8 cellular contexts compared by ENCODE assay signal in the genomic region with DNA sequence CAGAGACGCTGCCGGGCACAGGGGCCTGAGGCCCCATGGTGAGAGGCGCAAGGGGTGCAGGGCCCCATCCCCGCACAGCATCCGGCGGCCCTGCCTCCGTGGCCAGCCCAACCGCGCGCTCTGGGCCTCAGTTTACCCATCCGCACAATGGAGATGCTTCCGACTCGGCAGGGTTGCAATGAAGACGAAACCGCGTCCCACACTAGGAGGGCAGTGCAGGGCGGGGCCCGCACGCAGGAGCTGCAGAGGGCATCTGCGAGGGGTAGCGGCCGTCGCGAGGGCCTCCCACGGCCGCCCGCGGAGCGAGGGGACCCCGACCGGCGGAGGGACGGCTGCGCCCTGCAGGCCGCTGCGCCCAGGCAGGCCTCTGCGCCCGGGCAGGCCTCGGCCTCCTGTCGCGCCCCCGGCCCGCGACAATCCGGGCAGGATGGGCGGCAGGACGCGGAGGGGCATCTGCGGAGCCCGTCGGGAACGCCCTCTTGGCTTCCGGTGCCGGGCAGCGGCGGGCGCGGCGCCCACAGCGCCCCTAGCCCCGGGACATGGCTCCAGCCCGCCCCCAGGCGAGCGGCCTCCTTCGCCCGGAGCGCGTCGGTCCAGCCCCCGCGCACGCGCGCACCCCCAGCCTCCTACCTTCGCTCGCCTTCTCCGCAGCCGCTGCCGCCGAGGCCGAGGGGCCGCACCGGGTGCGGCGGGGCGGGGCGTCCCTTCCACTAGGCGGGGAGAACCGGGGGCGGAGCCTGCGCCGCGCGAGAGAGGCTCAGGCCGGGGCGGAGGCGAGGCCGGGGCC. TPM values are rescaled to one million over a fixed set of nuclear protein-coding genes. Genes with fewer than 3 reads are reported as not detected.
DNase-seq lines count a peak whose midpoint lies in the region; ATAC-seq, FAIRE-seq and TF ChIP-seq lines count a peak whose summit lies in the region.

No MANE protein-coding gene starts in this region.

- ATAC-seq in HG03442 (IDR thresholded peaks at IDR 0.05; ENCODE audit: unreplicated experiment) (peak; percentile 80), left lobe of liver (peak; percentile 97)

- FAIRE-seq in GM19239 (lab: Jason Lieb, UNC): peak; percentile 66

- TF ChIP-seq CTCF in choroid plexus epithelial cell (conservative IDR thresholded peaks at IDR 0.05; ENCODE audit: low read depth, low read length): no peak

- DNase-seq in Ammon's horn (ENCODE audit: low spot score) (peak; percentile 86), GM19239 (ENCODE audit: insufficient read length, low spot score) (peak; percentile 92), NCI-H524 (lab: John Stamatoyannopoulos, UW) (peak; percentile 73 to 86), choroid plexus epithelial cell (ENCODE audit: low read depth) (peak; percentile 87), left lobe of liver (ENCODE audit: low spot score) (peak; percentile 89)
- DNase-seq in activated CD4-positive, alpha-beta T cell treated with anti-CD3 and anti-CD28 coated beads for 4 hours: peak; percentile 78 to 84
- peak; percentile 78 for DNase-seq in stimulated activated CD4-positive, alpha-beta T cell treated with anti-CD3 and anti-CD28 coated beads, Interleukin-1b, Interleukin-23, amount 100 ng/mL, for 48 hours

- H3K4me3 ChIP-seq in choroid plexus epithelial cell (ENCODE audit: low read depth, low read length): peak overlapping the region; percentile 72

RNA-seq across cellular contexts. Expression of gene RNU1-1, which starts 15.3 kb away (rescaled TPM):
- total RNA-seq in left lobe of liver: 1,159 TPM

RNA-seq across cellular contexts. Expression of gene NECAP2, which starts 58.2 kb away (rescaled TPM):
- total RNA-seq in left lobe of liver: 17.8 TPM

Comparison
In these comparisons a context has a peak if more than half of its experiments do, and no peak if none do; other contexts are left out.
1. Peak in every context shown above with its lines: DNase-seq, ATAC-seq and H3K4me3 ChIP-seq.